12 cellular contexts compared by ENCODE assay signal in genomic region chr2:28377984-28378678, GRCh38. TPM values are rescaled to one million over a fixed set of nuclear protein-coding genes. Genes with fewer than 3 reads are reported as not detected.
A peak's percentile ranks its signal among the peaks of the same experiment; 100 is the strongest.
DNase-seq lines count a peak whose midpoint lies in the region; ATAC-seq and TF ChIP-seq lines count a peak whose summit lies in the region.
"Had no signal": no experiment of that assay in that cellular context is flagged by ENCODE, and none has a peak within 500 bp of the region (broad histone marks: within the 10 kb centered on the region; RNA-seq: fewer than 3 reads in every experiment).

No MANE protein-coding gene starts in this region.

- intact Hi-C loops in left cardiac atrium (cut with DNase I) = no loop called here

- peak overlapping the region; percentile 72 for H2AFZ ChIP-seq in neural progenitor cell (replicated peaks)

- TF ChIP-seq CTCF in neural progenitor cell (IDR thresholded peaks at IDR 0.05) = no peak

- H3K9me3 Mint-ChIP-seq in central memory CD8-positive, alpha-beta T cell = no peaks in the 10 kb centered on the region
- H3K9me3 Mint-ChIP-seq in neural progenitor cell = no peaks in the 10 kb centered on the region
- H3K9me3 Mint-ChIP-seq: memory B cell had no signal

- peak; percentile 27 for ATAC-seq in central memory CD8-positive, alpha-beta T cell (replicated peaks; ENCODE audit: extremely low read depth, poor library complexity, severe bottlenecking)
- ATAC-seq in HG02623 (IDR thresholded peaks at IDR 0.05; ENCODE audit: unreplicated experiment) = no peak
- no peak for ATAC-seq in HG02571 (IDR thresholded peaks at IDR 0.05; ENCODE audit: unreplicated experiment)
- no peak for ATAC-seq in HG03469 (IDR thresholded peaks at IDR 0.05; ENCODE audit: unreplicated experiment)
- ATAC-seq in left cardiac atrium = no peak

- H3K27ac Mint-ChIP-seq in central memory CD8-positive, alpha-beta T cell (ENCODE audit: low read depth) = peak overlapping the region; percentile 71
- no peak overlapping the region for H3K27ac Mint-ChIP-seq in neural progenitor cell
- H3K27ac Mint-ChIP-seq: memory B cell had no signal

- peaks cover 12% of the 10 kb centered on the region for H3K4me1 ChIP-seq in neural progenitor cell

- no peaks in the 10 kb centered on the region for H3K79me2 ChIP-seq in neural progenitor cell (ENCODE audit: low read depth)

- H3K27me3 ChIP-seq in H7 (ENCODE audit: control insufficient read depth, insufficient read depth, low read length) (peaks cover 2% of the 10 kb centered on the region), neural progenitor cell (peaks cover 4% of the 10 kb centered on the region)

- H3K4me3 ChIP-seq in H7 (ENCODE audit: insufficient read depth, low read depth, low read length) (no peak overlapping the region), neural progenitor cell (no peak overlapping the region)

- H3K9ac ChIP-seq in neural progenitor cell = no peak overlapping the region

- peaks cover 27% of the 10 kb centered on the region for H3K4me1 Mint-ChIP-seq in central memory CD8-positive, alpha-beta T cell
- H3K4me1 Mint-ChIP-seq in neural progenitor cell = peaks cover 2% of the 10 kb centered on the region

- no peak overlapping the region for H3K4me3 Mint-ChIP-seq in central memory CD8-positive, alpha-beta T cell
- no peak overlapping the region for H3K4me3 Mint-ChIP-seq in neural progenitor cell
- H3K4me3 Mint-ChIP-seq: memory B cell had no signal

- no peaks in the 10 kb centered on the region for H3K27me3 Mint-ChIP-seq in central memory CD8-positive, alpha-beta T cell
- H3K27me3 Mint-ChIP-seq in neural progenitor cell (ENCODE audit: insufficient read depth, low read depth) = peaks cover 5% of the 10 kb centered on the region

- H3K4me2 ChIP-seq in neural progenitor cell = no peak overlapping the region

- H3K9me3 ChIP-seq in neural progenitor cell (ENCODE audit: low read depth) = no peaks in the 10 kb centered on the region

- no peak overlapping the region for H3K27ac ChIP-seq in neural progenitor cell

- H4K20me1 ChIP-seq in neural progenitor cell (ENCODE audit: low read depth) = no peaks in the 10 kb centered on the region

- DNase-seq in H7 (peak; percentile 77), NCI-H1105 treated with DMSO at 0.1 percent for 48 hours (lab: John Stamatoyannopoulos, UW) (peak; percentile 48), neural progenitor cell (ENCODE audit: low spot score) (peak; percentile 41), left cardiac atrium (no peak)
- DNase-seq in central memory CD8-positive, alpha-beta T cell (ENCODE audit: low spot score in 2 of 2) = no peak
- DNase-seq: activated naive CD4-positive, alpha-beta T cell; NCI-H187; stimulated activated CD4-positive, alpha-beta T cell treated with anti-CD3 and anti-CD28 coated beads, Interleukin-4, amount 100 ng/mL, for 4 hours had no signal

- H3K36me3 ChIP-seq in H7 (replicated peaks; ENCODE audit: control insufficient read depth, insufficient read depth, low read length) = no peaks in the 10 kb centered on the region
- no peaks in the 10 kb centered on the region for H3K36me3 ChIP-seq in neural progenitor cell

- H3K36me3 Mint-ChIP-seq in central memory CD8-positive, alpha-beta T cell (ENCODE audit: insufficient read depth) = peaks cover 2% of the 10 kb centered on the region
- no peaks in the 10 kb centered on the region for H3K36me3 Mint-ChIP-seq in neural progenitor cell
- H3K36me3 Mint-ChIP-seq: memory B cell had no signal

- H3F3A ChIP-seq in neural progenitor cell (ENCODE audit: low read depth) = no peaks in the 10 kb centered on the region

RNA-seq across cellular contexts. Expression of gene FOSL2, which starts 14.5 kb away (rescaled TPM):
- 3.5 and 4.1 TPM in 2 replicates for total RNA-seq in H7 (2014; rRNA removed; shearing (Covaris generic))
- 1.3 and 3.7 TPM in 2 replicates for total RNA-seq in neural progenitor cell (ENCODE audit: low replicate concordance)
- 100 to 1,000 TPM in 1 of 2 donors, 10 to 100 TPM in 1; 66.6 to 140 TPM for total RNA-seq in left cardiac atrium

Comparison
In these comparisons a context has a peak if more than half of its experiments do, and no peak if none do; other contexts are left out.
1. DNase-seq: peak in H7 (single experiment), NCI-H1105 treated with DMSO at 0.1 percent for 48 hours (single experiment) and neural progenitor cell (single experiment); none in central memory CD8-positive, alpha-beta T cell (0 of 2) and left cardiac atrium (single experiment).
2. RNA of gene FOSL2, which starts 14.5 kb away (total RNA-seq): 66.6 to 140 TPM in left cardiac atrium; 3.5 to 4.1 TPM in H7 and 1.3 to 3.7 TPM in neural progenitor cell; every median in the first group is over 10 times any median in the second.